In genomic region chr13:40304391-40304790, GRCh38 we compare ENCODE assay signal across 27 cellular contexts.
"Had no signal": no experiment of that assay in that cellular context is flagged by ENCODE, and none has a peak within 500 bp of the region (broad histone marks: within the 10 kb centered on the region; RNA-seq: fewer than 3 reads in every experiment).

No MANE protein-coding gene starts in this region.

- ATAC-seq: stimulated activated effector memory CD8-positive, alpha-beta T cell treated with anti-CD3 and anti-CD28 coated beads, Interleukin-12 subunit alpha, Interleukin-12 subunit beta, amount 100 ng/mL, for 72 hours; stimulated activated memory B cell treated with anti-CD40 and anti-IgM and Interleukin-4, amounts not matched to agents 10 μg/mL and 1 μg/mL and 100 μg/mL, for 72 hours; stimulated activated naive B cell treated with anti-CD40 and anti-IgM and Interleukin-4, amounts not matched to agents 10 μg/mL and 1 μg/mL and 100 μg/mL, for 72 hours; stimulated activated naive CD8-positive, alpha-beta T cell treated with anti-CD3 and anti-CD28 coated beads, Interleukin-15, amount 100 ng/mL, for 72 hours; stimulated activated naive CD8-positive, alpha-beta T cell treated with anti-CD3 and anti-CD28 coated beads, Interleukin-15, Interleukin-2, amounts not matched to agents 100 U/mL and 50 U/mL, for 24 hours; upper lobe of right lung had no signal

- H3K4me1 ChIP-seq: stomach, suprapubic skin, testis, thyroid gland, tibial artery, tibial nerve, transverse colon, upper lobe of left lung, upper lobe of right lung, uterus, vagina had no signal

- H3K27me3 ChIP-seq: stomach, suprapubic skin, testis, thyroid gland, tibial artery, tibial nerve, transverse colon, upper lobe of left lung, upper lobe of right lung, uterus, vagina had no signal

- H3K9me3 ChIP-seq: testis, thoracic aorta, thyroid gland, tibial artery, transverse colon, upper lobe of right lung, uterus, vagina had no signal

- H3K4me3 ChIP-seq: stomach, suprapubic skin, testis, thoracic aorta, thyroid gland, tibial artery, tibial nerve, transverse colon, upper lobe of left lung, upper lobe of right lung, uterus, vagina had no signal

- H3K4me1 Mint-ChIP-seq: stimulated activated memory B cell treated with anti-CD40 and anti-IgM and Interleukin-4, amounts not matched to agents 10 μg/mL and 1 μg/mL and 100 μg/mL, for 72 hours had no signal

- H3K27ac Mint-ChIP-seq: stimulated activated effector memory CD8-positive, alpha-beta T cell treated with anti-CD3 and anti-CD28 coated beads, Interleukin-12 subunit alpha, Interleukin-12 subunit beta, amount 100 ng/mL, for 72 hours; stimulated activated memory B cell treated with anti-CD40 and anti-IgM and Interleukin-4, amounts not matched to agents 10 μg/mL and 1 μg/mL and 100 μg/mL, for 72 hours; stimulated activated naive B cell treated with anti-CD40 and anti-IgM and Interleukin-4, amounts not matched to agents 10 μg/mL and 1 μg/mL and 100 μg/mL, for 72 hours; stimulated activated naive CD8-positive, alpha-beta T cell treated with anti-CD3 and anti-CD28 coated beads, Interleukin-15, amount 100 ng/mL, for 72 hours; stimulated activated naive CD8-positive, alpha-beta T cell treated with anti-CD3 and anti-CD28 coated beads, Interleukin-15, Interleukin-2, amounts not matched to agents 100 ng/mL and 50 ng/mL, for 24 hours; type B pancreatic cell had no signal

- H3K4me3 Mint-ChIP-seq: stimulated activated effector memory CD8-positive, alpha-beta T cell treated with anti-CD3 and anti-CD28 coated beads, Interleukin-12 subunit alpha, Interleukin-12 subunit beta, amount 100 ng/mL, for 72 hours; stimulated activated memory B cell treated with anti-CD40 and anti-IgM and Interleukin-4, amounts not matched to agents 10 μg/mL and 1 μg/mL and 100 μg/mL, for 72 hours; stimulated activated naive B cell treated with anti-CD40 and anti-IgM and Interleukin-4, amounts not matched to agents 10 μg/mL and 1 μg/mL and 100 μg/mL, for 72 hours; stimulated activated naive CD8-positive, alpha-beta T cell treated with anti-CD3 and anti-CD28 coated beads, Interleukin-15, amount 100 ng/mL, for 72 hours; stimulated activated naive CD8-positive, alpha-beta T cell treated with anti-CD3 and anti-CD28 coated beads, Interleukin-15, Interleukin-2, amounts not matched to agents 100 ng/mL and 50 ng/mL, for 24 hours; type B pancreatic cell had no signal

- H3K27me3 Mint-ChIP-seq: stimulated activated memory B cell treated with anti-CD40 and anti-IgM and Interleukin-4, amounts not matched to agents 10 μg/mL and 1 μg/mL and 100 μg/mL, for 72 hours; stimulated activated naive B cell treated with anti-CD40 and anti-IgM and Interleukin-4, amounts not matched to agents 10 μg/mL and 1 μg/mL and 100 μg/mL, for 72 hours; stimulated activated naive CD8-positive, alpha-beta T cell treated with anti-CD3 and anti-CD28 coated beads, Interleukin-15, amount 100 ng/mL, for 72 hours; stimulated activated naive CD8-positive, alpha-beta T cell treated with anti-CD3 and anti-CD28 coated beads, Interleukin-15, Interleukin-2, amounts not matched to agents 100 ng/mL and 50 ng/mL, for 24 hours; type B pancreatic cell had no signal

- H3K36me3 ChIP-seq: stomach, suprapubic skin, thoracic aorta, thyroid gland, tibial artery, tibial nerve, transverse colon, upper lobe of left lung, upper lobe of right lung, uterus, vagina had no signal

- H3K27ac ChIP-seq: stomach, suprapubic skin, testis, thoracic aorta, thyroid gland, tibial artery, tibial nerve, transverse colon, upper lobe of left lung, upper lobe of right lung, uterus, vagina had no signal

- DNase-seq: stimulated activated CD4-positive, alpha-beta T cell treated with anti-CD3 and anti-CD28 coated beads, Interleukin-2, amount 100 ng/mL, for 48 hours; stimulated activated CD4-positive, alpha-beta T cell treated with anti-CD3 and anti-CD28 coated beads, Interleukin-4, amount 100 ng/mL, for 1 hour; stimulated activated CD4-positive, alpha-beta T cell treated with anti-CD3 and anti-CD28 coated beads, Interleukin-4, amount 100 ng/mL, for 24 hours; stimulated activated CD4-positive, alpha-beta T cell treated with anti-CD3 and anti-CD28 coated beads, Interleukin-4, amount 100 ng/mL, for 4 hours; stimulated activated CD8-positive, alpha-beta memory T cell treated with anti-CD3 and anti-CD28 coated beads, Interleukin-4, amount 100 ng/mL, for 48 hours; stimulated activated naive B cell treated with anti-CD40 and anti-IgM and Interleukin-4, amounts not matched to agents 10 μg/mL and 1 μg/mL and 100 μg/mL, for 72 hours; stimulated activated naive CD4-positive, alpha-beta T cell; stimulated activated naive CD4-positive, alpha-beta T cell treated with Interleukin-2 at 50 U/mL for 16 hours; stimulated activated naive CD8-positive, alpha-beta T cell treated with anti-CD3 and anti-CD28 coated beads, Interleukin-15, amount 100 ng/mL, for 72 hours; stimulated activated naive CD8-positive, alpha-beta T cell treated with anti-CD3 and anti-CD28 coated beads, Interleukin-15, Interleukin-2, amounts not matched to agents 100 U/mL and 50 U/mL, for 24 hours; stomach; substantia nigra; testis; thyroid gland; tibial artery; transverse colon; upper lobe of left lung; upper lobe of right lung; uterus had no signal

- H3K36me3 Mint-ChIP-seq: stimulated activated effector memory CD8-positive, alpha-beta T cell treated with anti-CD3 and anti-CD28 coated beads, Interleukin-12 subunit alpha, Interleukin-12 subunit beta, amount 100 ng/mL, for 72 hours; type B pancreatic cell had no signal
